Comparison of ENCODE assay signal across 11 cellular contexts in the genomic region with DNA sequence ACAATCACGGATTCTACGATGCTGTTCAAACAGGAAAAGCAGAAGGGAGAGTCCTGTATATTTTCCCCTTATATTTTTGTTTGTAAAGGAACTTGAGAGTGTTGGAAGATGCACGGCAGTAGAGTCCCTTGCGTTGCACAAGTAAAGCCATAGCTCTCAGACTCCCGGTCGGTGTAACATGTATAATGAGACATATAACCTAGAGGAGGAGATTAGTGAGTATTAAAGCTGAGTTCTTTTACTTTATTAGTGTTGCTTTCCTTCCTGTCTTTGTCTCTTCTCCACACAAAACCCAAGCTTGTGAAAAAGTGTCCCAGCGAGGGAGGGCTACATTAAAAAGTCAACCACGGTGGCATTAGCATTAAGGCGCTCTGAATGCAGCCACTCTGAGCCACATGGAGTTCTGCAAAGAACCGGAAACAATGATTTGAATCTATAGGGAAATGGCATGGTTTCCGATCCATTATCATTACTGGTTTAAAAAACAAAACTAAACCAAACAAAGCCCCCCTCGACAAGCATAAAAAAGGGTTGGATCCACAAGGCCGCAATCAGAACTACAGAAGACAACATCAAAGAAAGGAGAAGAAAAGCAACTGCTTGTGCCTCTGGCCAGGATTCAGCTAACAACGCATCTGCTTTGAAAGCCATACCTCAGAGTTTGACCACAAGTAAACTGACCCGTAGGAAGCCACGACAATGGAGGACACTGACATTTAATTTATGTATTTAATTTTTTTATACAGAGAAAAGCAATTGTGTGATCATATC.
DNase-seq lines count a peak whose midpoint lies in the region; ATAC-seq and TF ChIP-seq lines count a peak whose summit lies in the region.
"Had no signal": no experiment of that assay in that cellular context is flagged by ENCODE, and none has a peak within 500 bp of the region (broad histone marks: within the 10 kb centered on the region; RNA-seq: fewer than 3 reads in every experiment).

No MANE protein-coding gene starts in this region.

- no peaks in the 10 kb centered on the region for H4K20me1 ChIP-seq in GM23338 (replicated peaks; ENCODE audit: insufficient read depth)

- peaks cover 22% of the 10 kb centered on the region; the same call in 1 of the 2 replicates for H3K27me3 ChIP-seq in GM23338 (ENCODE audit: insufficient read depth)
- no peaks in the 10 kb centered on the region for H3K27me3 ChIP-seq in psoas muscle (ENCODE audit: insufficient read depth in 3 of 3, low read length in 2 of 3)
- H3K27me3 ChIP-seq: BE2C, Peyer's patch had no signal

- H3K27me3 Mint-ChIP-seq in GM23338 (ENCODE audit: insufficient read depth, low read depth, poor library complexity): peaks cover 2% of the 10 kb centered on the region
- H3K27me3 Mint-ChIP-seq: activated naive CD8-positive, alpha-beta T cell treated with anti-CD3 and anti-CD28 coated beads, Interleukin-2, amount 10 ng/mL, durations not matched to agents 7 days and 5 days had no signal

- peak overlapping the region; percentile 30 for H3K9ac ChIP-seq in SK-N-MC (ENCODE audit: insufficient read length)

- H3K4me2 ChIP-seq in GM23338: peak overlapping the region; percentile 68

- H3K4me3 Mint-ChIP-seq in GM23338: peak overlapping the region; percentile 53
- H3K4me3 Mint-ChIP-seq: activated naive CD8-positive, alpha-beta T cell treated with anti-CD3 and anti-CD28 coated beads, Interleukin-2, amount 10 ng/mL, durations not matched to agents 7 days and 5 days had no signal

- H3K4me1 ChIP-seq in GM23338 (ENCODE audit: insufficient read depth) (peaks cover 40% of the 10 kb centered on the region), psoas muscle (no peaks in the 10 kb centered on the region)
- H3K4me1 ChIP-seq: BE2C had no signal

- no peaks in the 10 kb centered on the region for H3K36me3 ChIP-seq in GM23338 (ENCODE audit: insufficient read depth)
- H3K36me3 ChIP-seq in SK-N-MC (ENCODE audit: insufficient read depth, low read length): no peaks in the 10 kb centered on the region
- H3K36me3 ChIP-seq in psoas muscle (ENCODE audit: insufficient read depth in 1 of 2, low read depth in 1 of 2): no peaks in the 10 kb centered on the region
- H3K36me3 ChIP-seq: BE2C, Peyer's patch had no signal

- H3F3A ChIP-seq in GM23338 (replicated peaks; ENCODE audit: low read depth): no peaks in the 10 kb centered on the region

- 56 to 67% (median 65%) methylated on average over 16 of the region's 16 CpGs for WGBS in psoas muscle, 3 donors

- H3K9me3 ChIP-seq in SK-N-MC (ENCODE audit: low read depth, low read length) (no peaks in the 10 kb centered on the region), psoas muscle (no peaks in the 10 kb centered on the region)
- H3K9me3 ChIP-seq: BE2C, Peyer's patch had no signal

- H3K79me2 ChIP-seq in GM23338 (replicated peaks; ENCODE audit: insufficient read depth): no peaks in the 10 kb centered on the region

- H3K9me3 Mint-ChIP-seq in GM23338: no peaks in the 10 kb centered on the region
- H3K9me3 Mint-ChIP-seq: activated naive CD8-positive, alpha-beta T cell treated with anti-CD3 and anti-CD28 coated beads, Interleukin-2, amount 10 ng/mL, durations not matched to agents 7 days and 5 days had no signal

- H3K9me2 ChIP-seq in GM23338 (ENCODE audit: insufficient read depth): no peaks in the 10 kb centered on the region

- no peak overlapping the region for H2AFZ ChIP-seq in GM23338

- intact Hi-C loops in psoas muscle (cut with DNase I): no loop called here

- H3K4me1 Mint-ChIP-seq in GM23338: peaks cover 48% of the 10 kb centered on the region

- ATAC-seq in GM23338 (peak; percentile 73), psoas muscle (no peak), HG03135 (IDR thresholded peaks at IDR 0.05; ENCODE audit: unreplicated experiment) (no peak), HG03469 (IDR thresholded peaks at IDR 0.05; ENCODE audit: unreplicated experiment) (no peak)

- peaks cover under 1% of the 10 kb centered on the region; the same call in 1 of the 3 replicates for H3K36me3 Mint-ChIP-seq in GM23338 (ENCODE audit: low read depth)
- H3K36me3 Mint-ChIP-seq: activated naive CD8-positive, alpha-beta T cell treated with anti-CD3 and anti-CD28 coated beads, Interleukin-2, amount 10 ng/mL, durations not matched to agents 7 days and 5 days had no signal

- DNase-seq in GM23338 (ENCODE audit: low spot score) (peak; percentile 45), SK-N-MC (ENCODE audit: low read depth, low spot score) (peak; percentile 32), hepatic stellate cell (ENCODE audit: low spot score) (peak; percentile 2), psoas muscle (no peak), UCSD-AML1 (lab: John Stamatoyannopoulos, UW; ENCODE audit: unreplicated experiment) (no peak), ureter (ENCODE audit: low spot score) (no peak)
- DNase-seq: activated naive CD8-positive, alpha-beta T cell treated with anti-CD3 and anti-CD28 coated beads, Interleukin-2, amount 10 ng/mL, durations not matched to agents 7 days and 5 days; BE2C; Peyer's patch had no signal

- peak overlapping the region; percentile 42 for H3K4me3 ChIP-seq in GM23338
- H3K4me3 ChIP-seq in SK-N-MC: peak overlapping the region; percentile 63
- peak overlapping the region; percentile 71 for H3K4me3 ChIP-seq in psoas muscle

- no peak for TF ChIP-seq CTCF in GM23338 (conservative IDR thresholded peaks at IDR 0.05; ENCODE audit: low read depth in 2 of 2)
- TF ChIP-seq CTCF in psoas muscle (IDR thresholded peaks at IDR 0.05): no peak

- H3K27ac ChIP-seq in GM23338 (ENCODE audit: low read depth) (peak overlapping the region; percentile 76), SK-N-MC (peak overlapping the region; percentile 90), psoas muscle (no peak overlapping the region)

- H3K27ac Mint-ChIP-seq in GM23338: peak overlapping the region; percentile 80
- H3K27ac Mint-ChIP-seq: activated naive CD8-positive, alpha-beta T cell treated with anti-CD3 and anti-CD28 coated beads, Interleukin-2, amount 10 ng/mL, durations not matched to agents 7 days and 5 days had no signal

TF ChIP-seq in GM23338, 12 proteins besides CTCF, POLR2A, EP300 and RAD21:
- TF ChIP-seq NANOG (IDR thresholded peaks at IDR 0.05; ENCODE audit: borderline replicate concordance) (peak; percentile 69; the same call in 1 of the 2 replicates), ZNF331 (CRISPR knock-in tag; IDR thresholded peaks at IDR 0.05; ENCODE audit: low read depth) (no peak)
TF ChIP-seq in GM23338: peak in this region for 1.

Comparison
In these comparisons a context has a peak if more than half of its experiments do, and no peak if none do; other contexts are left out.
1. DNase-seq: peak in GM23338 (single experiment), SK-N-MC (single experiment) and hepatic stellate cell (single experiment); none in psoas muscle (0 of 2), UCSD-AML1 (single experiment) and ureter (single experiment).
2. Peak in every context shown above with its lines, with median percentiles within 50 percentile points of each other: H3K4me3 ChIP-seq.